ENCODE assay signal across 25 cellular contexts in the genomic region with DNA sequence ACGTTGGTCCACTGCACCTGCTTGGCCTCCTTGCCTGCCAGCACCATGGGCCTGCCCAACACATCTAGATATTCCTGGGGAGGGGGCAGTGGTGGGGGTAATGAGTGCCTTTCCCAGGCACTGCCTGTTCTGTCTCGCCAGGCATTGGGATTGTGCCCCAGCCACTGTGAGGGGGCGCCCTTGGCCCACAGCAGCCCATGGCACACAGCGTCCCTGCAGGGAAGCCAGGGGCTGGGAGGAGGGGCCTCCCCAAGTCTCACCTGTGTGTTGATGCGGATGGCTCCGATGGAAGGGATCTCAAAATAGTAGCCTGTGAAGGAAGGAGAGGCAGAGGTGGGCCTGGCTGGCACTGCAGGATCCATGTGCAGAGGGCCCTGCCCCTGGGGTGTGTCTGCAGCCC. TPM values are rescaled to one million over a fixed set of nuclear protein-coding genes. Genes with fewer than 3 reads are reported as not detected.
"Had no signal": no experiment of that assay in that cellular context is flagged by ENCODE, and none has a peak within 500 bp of the region (broad histone marks: within the 10 kb centered on the region; RNA-seq: fewer than 3 reads in every experiment).

No MANE protein-coding gene starts in this region.

- H3K4me2 ChIP-seq: neural progenitor cell, smooth muscle cell had no signal

- H3K9ac ChIP-seq: neural progenitor cell had no signal

- H3K9me3 Mint-ChIP-seq: memory B cell; natural killer cell treated with Interleukin-12 subunit alpha and Interleukin-12 subunit beta and Interleukin-15 and Interleukin-18, amount 100 ng/mL, for 72 hours; neural progenitor cell had no signal

- H3K36me3 ChIP-seq: esophagus squamous epithelium, gastroesophageal sphincter, left ventricle myocardium inferior, neural progenitor cell, pancreas, tibial artery, uterus had no signal

- H3K4me3 Mint-ChIP-seq: memory B cell; natural killer cell treated with Interleukin-12 subunit alpha and Interleukin-12 subunit beta and Interleukin-15 and Interleukin-18, amount 100 ng/mL, for 72 hours; neural progenitor cell had no signal

- H3K9me3 ChIP-seq: esophagus squamous epithelium, gastroesophageal sphincter, left ventricle myocardium inferior, lower lobe of right lung, pancreas, tibial artery, upper lobe of left lung, uterus had no signal

- H3K4me1 ChIP-seq: esophagus squamous epithelium, gastroesophageal sphincter, left ventricle myocardium inferior, lower lobe of right lung, pancreas, upper lobe of left lung, uterus had no signal

- DNase-seq: cortex of kidney; dorsolateral prefrontal cortex; effector CD8-positive, alpha-beta T cell; esophagus squamous epithelium; foreskin fibroblast; glutamatergic neuron; kidney; left cardiac atrium; left ventricle myocardium inferior; lower lobe of right lung; midbrain; occipital lobe; pancreas; right cardiac atrium; stimulated activated CD4-positive, alpha-beta T cell treated with anti-CD3 and anti-CD28 coated beads, Interleukin-2, amount 100 ng/mL, for 48 hours; stimulated activated naive CD8-positive, alpha-beta T cell treated with anti-CD3 and anti-CD28 coated beads, Interleukin-15, Interleukin-2, amounts not matched to agents 100 U/mL and 50 U/mL, for 24 hours; tibial artery; upper lobe of left lung; uterus had no signal

- H3K4me3 ChIP-seq: dorsolateral prefrontal cortex, esophagus squamous epithelium, gastroesophageal sphincter, left ventricle myocardium inferior, lower lobe of right lung, neural progenitor cell, pancreas, smooth muscle cell, tibial artery, upper lobe of left lung, uterus had no signal

- H3K27ac Mint-ChIP-seq: memory B cell; natural killer cell treated with Interleukin-12 subunit alpha and Interleukin-12 subunit beta and Interleukin-15 and Interleukin-18, amount 100 ng/mL, for 72 hours; progenitor cell of endocrine pancreas had no signal

- H3K36me3 Mint-ChIP-seq: memory B cell; natural killer cell treated with Interleukin-12 subunit alpha and Interleukin-12 subunit beta and Interleukin-15 and Interleukin-18, amount 100 ng/mL, for 72 hours; neural progenitor cell had no signal

- H3K27me3 ChIP-seq: dorsolateral prefrontal cortex, esophagus squamous epithelium, gastroesophageal sphincter, neural progenitor cell, pancreas, upper lobe of left lung, uterus had no signal

- FAIRE-seq: kidney, pancreas had no signal

- ATAC-seq: gastroesophageal sphincter; left cardiac atrium; lower lobe of right lung; natural killer cell treated with Interleukin-12 subunit alpha and Interleukin-12 subunit beta and Interleukin-15 and Interleukin-18, amount 100 ng/mL, for 72 hours; pancreas; right cardiac atrium; stimulated activated naive CD8-positive, alpha-beta T cell treated with anti-CD3 and anti-CD28 coated beads, Interleukin-15, Interleukin-2, amounts not matched to agents 100 U/mL and 50 U/mL, for 24 hours had no signal

- H3K27ac ChIP-seq: dorsolateral prefrontal cortex, esophagus squamous epithelium, gastroesophageal sphincter, left ventricle myocardium inferior, lower lobe of right lung, neural progenitor cell, pancreas, tibial artery, upper lobe of left lung, uterus had no signal

- H2AFZ ChIP-seq: neural progenitor cell had no signal

- H3K27me3 Mint-ChIP-seq: natural killer cell treated with Interleukin-12 subunit alpha and Interleukin-12 subunit beta and Interleukin-15 and Interleukin-18, amount 100 ng/mL, for 72 hours had no signal

RNA-seq across cellular contexts. Expression of gene ZMYND10, which starts 32.5 kb away (rescaled TPM):
- total RNA-seq: left ventricle myocardium inferior had no signal
